ENCODE assay signal across 22 cellular contexts in the genomic region with DNA sequence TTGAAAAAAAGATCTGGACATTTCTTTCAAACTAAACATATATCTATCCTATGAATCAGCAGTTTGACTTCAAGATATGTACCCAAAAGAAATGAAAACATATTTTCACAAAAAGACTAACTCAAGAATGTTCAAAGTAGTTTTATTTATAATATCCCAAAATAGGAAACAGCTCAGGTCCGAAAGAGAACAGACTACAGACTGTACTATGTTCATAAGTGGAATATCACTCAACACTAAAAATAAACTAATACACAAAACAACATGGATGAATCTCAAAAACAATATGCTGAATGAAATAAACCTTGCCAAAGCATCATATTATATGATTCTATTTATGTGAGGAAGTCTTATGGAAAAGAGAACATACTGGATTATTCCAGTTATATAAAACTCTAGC.
"Had no signal": no experiment of that assay in that cellular context is flagged by ENCODE, and none has a peak within 500 bp of the region (broad histone marks: within the 10 kb centered on the region; RNA-seq: fewer than 3 reads in every experiment).

No MANE protein-coding gene starts in this region.

- H3K4me1 ChIP-seq: psoas muscle, uterus had no signal

- H3K9me3 ChIP-seq: psoas muscle, stomach, tibial artery, upper lobe of left lung, uterus had no signal

- ATAC-seq: foreskin keratinocyte; left colon; naive thymus-derived CD4-positive, alpha-beta T cell; psoas muscle; sciatic nerve had no signal

- H3K4me2 ChIP-seq: hepatocyte had no signal

- DNase-seq: dermis blood vessel endothelial cell; effector CD4-positive, alpha-beta T cell; endodermal cell; erythroblast; foreskin keratinocyte; kidney; left colon; mammary epithelial cell; naive thymus-derived CD4-positive, alpha-beta T cell; nephron progenitor cell; psoas muscle; retina; small intestine; stimulated activated CD4-positive, alpha-beta T cell treated with anti-CD3 and anti-CD28 coated beads, Interleukin-12 subunit alpha, Interleukin-12 subunit beta, amount 100 ng/mL, for 4 hours; stimulated activated naive CD4-positive, alpha-beta T cell; stomach; substantia nigra; tibial artery; upper lobe of left lung; uterus had no signal

- H3K36me3 ChIP-seq: stomach, tibial artery, upper lobe of left lung, uterus had no signal

- H3K79me2 ChIP-seq: hepatocyte had no signal

- H3K27me3 ChIP-seq: foreskin keratinocyte, hepatocyte, stomach, tibial artery, upper lobe of left lung, uterus had no signal

- H2AFZ ChIP-seq: hepatocyte had no signal

- H3K27ac ChIP-seq: foreskin keratinocyte, hepatocyte, psoas muscle, stomach, upper lobe of left lung, uterus had no signal

- H3K4me3 ChIP-seq: hepatocyte, psoas muscle, stomach, tibial artery, upper lobe of left lung, uterus had no signal
